In genomic region chr16:68244903-68245853, GRCh38 we compare ENCODE assay signal across 8 cellular contexts. TPM values are rescaled to one million over a fixed set of nuclear protein-coding genes. Genes with fewer than 3 reads are reported as not detected.
DNase-seq lines count a peak whose midpoint lies in the region; ATAC-seq, FAIRE-seq and TF ChIP-seq lines count a peak whose summit lies in the region.

A gene with protein sequence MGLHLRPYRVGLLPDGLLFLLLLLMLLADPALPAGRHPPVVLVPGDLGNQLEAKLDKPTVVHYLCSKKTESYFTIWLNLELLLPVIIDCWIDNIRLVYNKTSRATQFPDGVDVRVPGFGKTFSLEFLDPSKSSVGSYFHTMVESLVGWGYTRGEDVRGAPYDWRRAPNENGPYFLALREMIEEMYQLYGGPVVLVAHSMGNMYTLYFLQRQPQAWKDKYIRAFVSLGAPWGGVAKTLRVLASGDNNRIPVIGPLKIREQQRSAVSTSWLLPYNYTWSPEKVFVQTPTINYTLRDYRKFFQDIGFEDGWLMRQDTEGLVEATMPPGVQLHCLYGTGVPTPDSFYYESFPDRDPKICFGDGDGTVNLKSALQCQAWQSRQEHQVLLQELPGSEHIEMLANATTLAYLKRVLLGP (plus strand): TSS chr16:68245373. CDS start chr16:68245427, 54 bp downstream.

- no peaks in the 10 kb centered on the region for H3K9me3 Mint-ChIP-seq in natural killer cell
- H3K9me3 Mint-ChIP-seq in stimulated activated naive B cell treated with anti-CD40 and anti-IgM and Interleukin-4, amounts not matched to agents 10 μg/mL and 1 μg/mL and 100 μg/mL, for 72 hours = no peaks in the 10 kb centered on the region

- peak within 1 kb of the TSS; percentile 81 to 91 for H3K27ac Mint-ChIP-seq in natural killer cell
- H3K27ac Mint-ChIP-seq in stimulated activated naive B cell treated with anti-CD40 and anti-IgM and Interleukin-4, amounts not matched to agents 10 μg/mL and 1 μg/mL and 100 μg/mL, for 72 hours = peak within 1 kb of the TSS; percentile 96

- H3K36me3 Mint-ChIP-seq in natural killer cell = no peaks in the 10 kb centered on the region
- peaks cover 10 to 11% of the 10 kb centered on the region in 2 donors for H3K36me3 Mint-ChIP-seq in stimulated activated naive B cell treated with anti-CD40 and anti-IgM and Interleukin-4, amounts not matched to agents 10 μg/mL and 1 μg/mL and 100 μg/mL, for 72 hours

- H3K36me3 ChIP-seq in HUES6 (ENCODE audit: control insufficient read depth, insufficient read depth, low read length) = 0 out of 2 replicates have a peak, but pooled peaks cover 3% of the 10 kb centered on the region

- peaks cover 14% of the 10 kb centered on the region for H3K27me3 ChIP-seq in HUES6 (ENCODE audit: control insufficient read depth, insufficient read depth, low read length)

- intact Hi-C loops in natural killer cell (cut with micrococcal nuclease) = loop anchor here (2.0 kb wide), 1 partner anchor 20 kb away; the partner anchor contains the start of gene SLC7A6

- no peaks in the 10 kb centered on the region for H3K27me3 Mint-ChIP-seq in natural killer cell (ENCODE audit: low read depth in 2 of 2)
- H3K27me3 Mint-ChIP-seq in stimulated activated naive B cell treated with anti-CD40 and anti-IgM and Interleukin-4, amounts not matched to agents 10 μg/mL and 1 μg/mL and 100 μg/mL, for 72 hours = no peaks in the 10 kb centered on the region

- H3K4me1 ChIP-seq in HUES6 (ENCODE audit: control insufficient read depth, insufficient read depth, low read length) = peaks cover 12% of the 10 kb centered on the region; the same call in 1 of the 2 replicates

- no peaks in the 10 kb centered on the region for H3K9me3 ChIP-seq in HUES6 (ENCODE audit: control insufficient read depth, insufficient read depth, low read depth, low read length)

- H3K4me3 ChIP-seq in HUES6 (ENCODE audit: low read depth, low read length) = peak within 1 kb of the TSS; percentile 89
- peak within 1 kb of the TSS; percentile 98 for H3K4me3 ChIP-seq in fibroblast of mammary gland (ENCODE audit: control insufficient read depth, low read depth, low read length)

- DNase-seq in DMS153 (lab: John Stamatoyannopoulos, UW) (peak; percentile 75), RCC 7860 (ENCODE audit: low spot score) (peak; percentile 74), fibroblast of mammary gland (ENCODE audit: low read depth) (peak; percentile 91), natural killer cell (peak; percentile 96)
- peak; percentile 95 to 96 for DNase-seq in activated T-helper 1 cell treated with anti-CD3 and anti-CD28 coated beads, Interleukin-2, amount 50 U/mL, for 16 hours (ENCODE audit: low read depth in 1 of 2, low spot score in 1 of 2)
- DNase-seq in stimulated activated naive B cell treated with anti-CD40 and anti-IgM and Interleukin-4, amounts not matched to agents 10 μg/mL and 1 μg/mL and 100 μg/mL, for 72 hours = peak; percentile 91

- ATAC-seq in GM21447 (IDR thresholded peaks at IDR 0.05; ENCODE audit: unreplicated experiment) (peak; percentile 70), natural killer cell (peak; percentile 98 to 99 (median 98))
- ATAC-seq in stimulated activated naive B cell treated with anti-CD40 and anti-IgM and Interleukin-4, amounts not matched to agents 10 μg/mL and 1 μg/mL and 100 μg/mL, for 72 hours (replicated peaks) = peak; percentile 93 to 97

- H3K9ac ChIP-seq in HUES6 (ENCODE audit: low read length) = peak within 1 kb of the TSS; percentile 57

- no peak within 1 kb of the TSS for H3K27ac ChIP-seq in HUES6 (ENCODE audit: low read depth, low read length)

- no peak for FAIRE-seq in RCC 7860 (lab: Jason Lieb, UNC)

- peak within 1 kb of the TSS; percentile 99 for H3K4me3 Mint-ChIP-seq in natural killer cell
- H3K4me3 Mint-ChIP-seq in stimulated activated naive B cell treated with anti-CD40 and anti-IgM and Interleukin-4, amounts not matched to agents 10 μg/mL and 1 μg/mL and 100 μg/mL, for 72 hours = peak within 1 kb of the TSS; percentile 100

- TF ChIP-seq CTCF in fibroblast of mammary gland (conservative IDR thresholded peaks at IDR 0.05; ENCODE audit: control insufficient read depth, insufficient read depth, low read depth, low read length) (no peak), natural killer cell (IDR thresholded peaks at IDR 0.05) (no peak)

- H3K4me1 Mint-ChIP-seq in natural killer cell = peaks cover 11 to 26% of the 10 kb centered on the region in 2 donors
- peaks cover 21 to 42% of the 10 kb centered on the region in 2 donors for H3K4me1 Mint-ChIP-seq in stimulated activated naive B cell treated with anti-CD40 and anti-IgM and Interleukin-4, amounts not matched to agents 10 μg/mL and 1 μg/mL and 100 μg/mL, for 72 hours

RNA-seq across cellular contexts. Expression of the gene that starts here (rescaled TPM):
- total RNA-seq in natural killer cell = 10 to 100 TPM in 2 of 3 donors, 1 to 10 TPM in 1; 5.6 to 13.0 (median 12.7) TPM
